In the genomic region with DNA sequence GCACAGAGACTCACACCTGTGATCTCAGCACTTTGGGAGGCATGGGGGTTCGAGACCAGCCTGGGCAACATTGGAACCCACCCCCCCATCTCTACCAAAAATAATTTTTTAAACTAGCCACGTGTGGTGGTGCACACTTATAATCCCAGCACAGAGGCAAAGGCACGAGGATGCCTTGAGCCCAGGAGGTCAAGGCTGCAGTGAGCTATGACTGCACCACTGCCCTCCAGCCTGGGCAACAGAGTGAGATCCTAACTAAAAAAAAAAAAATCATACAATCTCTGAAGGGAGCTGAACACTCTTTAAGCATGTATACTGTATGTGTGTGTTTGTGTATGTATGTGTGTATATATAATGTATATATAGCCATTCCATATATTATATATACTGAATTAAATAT, we compare ENCODE assay signal across 23 cellular contexts.
"Had no signal": no experiment of that assay in that cellular context is flagged by ENCODE, and none has a peak within 500 bp of the region (broad histone marks: within the 10 kb centered on the region; RNA-seq: fewer than 3 reads in every experiment).

No MANE protein-coding gene starts in this region.

- H3K9me3 Mint-ChIP-seq: IgD-negative memory B cell had no signal

- H3K4me1 ChIP-seq: SJSA1 had no signal

- H3K27ac ChIP-seq: HL-60, SJSA1, SK-N-MC had no signal

- H3K36me3 Mint-ChIP-seq: IgD-negative memory B cell had no signal

- H3K27me3 ChIP-seq: SJSA1 had no signal

- H3K9me3 ChIP-seq: SJSA1 had no signal

- H3K27me3 Mint-ChIP-seq: IgD-negative memory B cell had no signal

- H3K36me3 ChIP-seq: SJSA1 had no signal

- FAIRE-seq: HTR-8/SVneo had no signal

- DNase-seq: KBM-7, MV-4-11, NCI-H1048, NCI-H1105, NCI-H1417, NCI-H146, NCI-H1694 treated with DMSO at 0.1 percent for 48 hours, NCI-H1930, NCI-H2081 treated with DMSO at 0.1 percent for 48 hours, NCI-H2171, NCI-H226, NCI-H446, NCI-H510A, NCI-H524 treated with DMSO at 0.1 percent for 48 hours, NCI-H774, Right ventricle myocardium superior, RPMI8226, SIG-M5 had no signal

- H3K4me3 ChIP-seq: SJSA1, SK-N-MC had no signal
